Comparison of ENCODE assay signal across 22 cellular contexts in the genomic region with DNA sequence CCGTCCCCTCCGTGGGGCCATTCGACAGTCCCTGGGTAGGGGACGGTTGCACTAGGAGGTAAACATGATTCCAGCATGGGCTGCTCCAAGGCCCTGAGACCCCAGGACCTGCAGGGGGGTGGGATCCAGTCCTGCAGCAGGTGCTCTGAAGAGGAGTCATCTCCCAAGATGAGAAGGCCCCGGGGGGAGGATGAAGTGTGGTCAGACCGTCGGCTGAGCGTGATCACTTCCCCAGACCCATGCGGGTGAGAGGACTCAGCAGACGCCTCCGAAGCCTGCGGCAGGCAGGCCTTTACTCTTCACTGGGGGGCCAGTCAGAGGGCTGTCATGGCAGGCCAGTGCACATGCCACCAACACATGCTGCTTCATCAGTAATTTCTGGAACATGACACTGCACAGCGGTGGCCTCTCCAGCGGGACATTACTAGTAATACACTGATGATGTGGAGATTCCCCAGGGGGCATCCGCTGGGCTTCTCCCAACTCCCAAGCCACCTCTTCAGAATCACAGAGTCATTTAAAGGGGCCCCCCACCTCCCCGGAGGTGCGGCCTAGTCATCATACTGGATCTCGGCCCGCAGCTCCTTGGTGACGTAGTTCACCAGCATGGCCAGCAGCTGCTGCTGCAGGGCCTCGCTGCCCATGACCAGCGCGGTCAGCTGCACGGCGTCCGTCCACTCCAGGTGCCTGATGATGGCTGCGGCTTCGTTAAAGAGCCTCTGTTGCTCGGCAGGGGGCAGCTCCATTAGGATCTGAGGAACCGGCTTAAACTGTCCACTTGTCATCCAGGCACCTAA. TPM values are rescaled to one million over a fixed set of nuclear protein-coding genes. Genes with fewer than 3 reads are reported as not detected.
DNase-seq lines count a peak whose midpoint lies in the region; ATAC-seq, FAIRE-seq and TF ChIP-seq lines count a peak whose summit lies in the region.
"Had no signal": no experiment of that assay in that cellular context is flagged by ENCODE, and none has a peak within 500 bp of the region (broad histone marks: within the 10 kb centered on the region; RNA-seq: fewer than 3 reads in every experiment).

No MANE protein-coding gene starts in this region.

- intact Hi-C loops in kidney (cut with DNase I) = no loop called here

- ATAC-seq in GM21367 (IDR thresholded peaks at IDR 0.05; ENCODE audit: unreplicated experiment) = no peak
- ATAC-seq: Right ventricle myocardium inferior had no signal

- no peaks in the 10 kb centered on the region for H3K27me3 ChIP-seq in CD8-positive, alpha-beta memory T cell (ENCODE audit: insufficient read depth, low read length, poor library complexity, severe bottlenecking)

- peaks cover 0 to 2% of the 10 kb centered on the region in 2 donors for H3K4me1 ChIP-seq in kidney (ENCODE audit: control insufficient read depth in 1 of 2, insufficient read depth in 1 of 2, low read depth in 1 of 2, low read length in 2 of 2)
- no peaks in the 10 kb centered on the region for H3K4me1 ChIP-seq in CD8-positive, alpha-beta memory T cell (ENCODE audit: insufficient read depth, low read length)
- H3K4me1 ChIP-seq: A549 had no signal

- H3K27ac Mint-ChIP-seq in activated naive CD4-positive, alpha-beta T cell treated with anti-CD3 and anti-CD28 coated beads, Interleukin-2, amount 50 U/mL, for 24 hours = peak overlapping the region; percentile 17
- H3K27ac Mint-ChIP-seq in activated naive CD4-positive, alpha-beta T cell treated with anti-CD3 and anti-CD28 coated beads, Interleukin-2, amount 10 ng/mL, durations not matched to agents 7 days and 5 days = no peak overlapping the region
- peak overlapping the region in 1 of 8 donors; percentile 14 for H3K27ac Mint-ChIP-seq in CD8-positive, alpha-beta memory T cell
- H3K27ac Mint-ChIP-seq: CD4-positive, alpha-beta memory T cell had no signal

- H3K9me3 ChIP-seq in kidney (ENCODE audit: control insufficient read depth in 1 of 2, low read length in 2 of 2) = no peaks in the 10 kb centered on the region
- H3K9me3 ChIP-seq in CD8-positive, alpha-beta memory T cell (ENCODE audit: low read length) = no peaks in the 10 kb centered on the region
- H3K9me3 ChIP-seq: A549 had no signal

- H3K27ac ChIP-seq in kidney (ENCODE audit: low read depth in 2 of 2, low read length in 2 of 2) = no peak overlapping the region
- H3K27ac ChIP-seq in CD8-positive, alpha-beta memory T cell (ENCODE audit: low read depth, low read length) = no peak overlapping the region
- H3K27ac ChIP-seq: A549, KMS-11 had no signal

- H3K4me3 Mint-ChIP-seq in activated naive CD4-positive, alpha-beta T cell treated with anti-CD3 and anti-CD28 coated beads, Interleukin-2, amount 50 U/mL, for 24 hours = no peak overlapping the region
- H3K4me3 Mint-ChIP-seq in activated naive CD4-positive, alpha-beta T cell treated with anti-CD3 and anti-CD28 coated beads, Interleukin-2, amount 10 ng/mL, durations not matched to agents 7 days and 5 days = no peak overlapping the region
- H3K4me3 Mint-ChIP-seq in CD8-positive, alpha-beta memory T cell = no peak overlapping the region
- H3K4me3 Mint-ChIP-seq: CD4-positive, alpha-beta memory T cell had no signal

- FAIRE-seq in kidney (lab: Jason Lieb, UNC) = no peak
- FAIRE-seq: A549, GM12892, GM18507, RCC 7860 had no signal

- POLR2A ChIA-PET in CD8-positive, alpha-beta memory T cell (lab: Charles Lee) = interaction anchor here (0.5 kb wide), 1 partner anchor 11 kb away, joined by 3 read pairs; no protein-coding TSS in a partner anchor

- no peak overlapping the region for H3K9ac ChIP-seq in kidney (ENCODE audit: low read length in 2 of 2)
- H3K9ac ChIP-seq: KMS-11 had no signal

- DNase-seq in activated naive CD4-positive, alpha-beta T cell treated with anti-CD3 and anti-CD28 coated beads, Interleukin-2, amount 10 ng/mL, durations not matched to agents 7 days and 5 days = no peak
- DNase-seq in kidney = peak; percentile 44
- peak; percentile 76 for DNase-seq in retina
- DNase-seq in NCI-H82 (lab: John Stamatoyannopoulos, UW) = no peak
- no peak for DNase-seq in CD8-positive, alpha-beta memory T cell
- no peak for DNase-seq in activated gamma-delta T cell treated with Interleukin-2 at 50 U/mL for 16 hours
- DNase-seq: Calu3; CD4-positive, alpha-beta memory T cell; EL; H7; NCI-H1436; NCI-H2081; NCI-H510A; NCI-H748 treated with DMSO at 0.1 percent for 48 hours had no signal

- peaks cover 3 to 8% of the 10 kb centered on the region in 2 donors for H3K36me3 ChIP-seq in kidney (ENCODE audit: control insufficient read depth in 1 of 2, insufficient read depth in 2 of 2, low read length in 2 of 2)
- H3K36me3 ChIP-seq in CD8-positive, alpha-beta memory T cell (ENCODE audit: insufficient read depth, low read length) = peaks cover 26% of the 10 kb centered on the region

- TF ChIP-seq CTCF in kidney (IDR thresholded peaks at IDR 0.05; ENCODE audit: borderline replicate concordance, extremely low read depth, insufficient read depth) = no peak

- no peak overlapping the region for H3K4me3 ChIP-seq in kidney (ENCODE audit: low read length in 2 of 2)
- no peak overlapping the region for H3K4me3 ChIP-seq in CD8-positive, alpha-beta memory T cell (ENCODE audit: low read length)
- H3K4me3 ChIP-seq: A549 had no signal

- no peaks in the 10 kb centered on the region for H3K9me3 Mint-ChIP-seq in activated naive CD4-positive, alpha-beta T cell treated with anti-CD3 and anti-CD28 coated beads, Interleukin-2, amount 50 U/mL, for 24 hours
- H3K9me3 Mint-ChIP-seq in activated naive CD4-positive, alpha-beta T cell treated with anti-CD3 and anti-CD28 coated beads, Interleukin-2, amount 10 ng/mL, durations not matched to agents 7 days and 5 days = no peaks in the 10 kb centered on the region
- H3K9me3 Mint-ChIP-seq in CD8-positive, alpha-beta memory T cell = no peaks in the 10 kb centered on the region
- H3K9me3 Mint-ChIP-seq: CD4-positive, alpha-beta memory T cell had no signal

- H3K4me1 Mint-ChIP-seq in activated naive CD4-positive, alpha-beta T cell treated with anti-CD3 and anti-CD28 coated beads, Interleukin-2, amount 50 U/mL, for 24 hours = peaks cover 24% of the 10 kb centered on the region
- H3K4me1 Mint-ChIP-seq in activated naive CD4-positive, alpha-beta T cell treated with anti-CD3 and anti-CD28 coated beads, Interleukin-2, amount 10 ng/mL, durations not matched to agents 7 days and 5 days = peaks cover 21% of the 10 kb centered on the region
- peaks cover 6 to 28% (median 9%) of the 10 kb centered on the region in 3 donors for H3K4me1 Mint-ChIP-seq in CD8-positive, alpha-beta memory T cell

- peaks cover 4% of the 10 kb centered on the region for H3K36me3 Mint-ChIP-seq in activated naive CD4-positive, alpha-beta T cell treated with anti-CD3 and anti-CD28 coated beads, Interleukin-2, amount 50 U/mL, for 24 hours
- H3K36me3 Mint-ChIP-seq in activated naive CD4-positive, alpha-beta T cell treated with anti-CD3 and anti-CD28 coated beads, Interleukin-2, amount 10 ng/mL, durations not matched to agents 7 days and 5 days = peaks cover 38% of the 10 kb centered on the region
- H3K36me3 Mint-ChIP-seq in CD8-positive, alpha-beta memory T cell = peaks cover 0 to 54% (median 5%) of the 10 kb centered on the region in 3 donors

- CTCF ChIA-PET in activated naive CD4-positive, alpha-beta T cell treated with anti-CD3 and anti-CD28 coated beads, Interleukin-2, amount 10 ng/mL, durations not matched to agents 7 days and 5 days (lab: Charles Lee) = no interaction called here
- CTCF ChIA-PET in CD8-positive, alpha-beta memory T cell (lab: Charles Lee) = interaction anchor here (1.2 kb wide), 2 partner anchors 14 to 37 kb away, joined by 4 to 6 read pairs; partner anchors contain the start of gene PLEKHF1

- H3K27me3 Mint-ChIP-seq in activated naive CD4-positive, alpha-beta T cell treated with anti-CD3 and anti-CD28 coated beads, Interleukin-2, amount 50 U/mL, for 24 hours = no peaks in the 10 kb centered on the region
- no peaks in the 10 kb centered on the region for H3K27me3 Mint-ChIP-seq in activated naive CD4-positive, alpha-beta T cell treated with anti-CD3 and anti-CD28 coated beads, Interleukin-2, amount 10 ng/mL, durations not matched to agents 7 days and 5 days
- no peaks in the 10 kb centered on the region for H3K27me3 Mint-ChIP-seq in CD8-positive, alpha-beta memory T cell
- H3K27me3 Mint-ChIP-seq: CD4-positive, alpha-beta memory T cell had no signal

RNA-seq across cellular contexts. Expression of gene C19orf12, which starts 12.7 kb away (rescaled TPM):
- 21.2 TPM for total RNA-seq in kidney
- polyA plus RNA-seq in kidney (ENCODE audit: insufficient read depth, low read depth, low replicate concordance) = 27.1 TPM
- 10 to 100 TPM; 32.3 to 35.3 TPM for total RNA-seq in CD8-positive, alpha-beta memory T cell
- polyA plus RNA-seq in CD8-positive, alpha-beta memory T cell = 33.0 TPM

RNA-seq across cellular contexts. Expression of gene PLEKHF1, which starts 37.1 kb away (rescaled TPM):
- total RNA-seq in kidney = 11.7 TPM
- 7.1 TPM for polyA plus RNA-seq in kidney (ENCODE audit: insufficient read depth, low read depth, low replicate concordance)
- 10 to 100 TPM; 21.3 to 23.0 TPM for total RNA-seq in CD8-positive, alpha-beta memory T cell
- polyA plus RNA-seq in CD8-positive, alpha-beta memory T cell = 57.7 TPM

Comparison
In these comparisons a context has a peak if more than half of its experiments do, and no peak if none do; other contexts are left out.
1. DNase-seq: peak in kidney (single experiment) and retina (single experiment); none in activated naive CD4-positive, alpha-beta T cell treated with anti-CD3 and anti-CD28 coated beads, Interleukin-2, amount 10 ng/mL, durations not matched to agents 7 days and 5 days (single experiment), NCI-H82 (single experiment), CD8-positive, alpha-beta memory T cell (0 of 5) and activated gamma-delta T cell treated with Interleukin-2 at 50 U/mL for 16 hours (single experiment).